In the genomic region with DNA sequence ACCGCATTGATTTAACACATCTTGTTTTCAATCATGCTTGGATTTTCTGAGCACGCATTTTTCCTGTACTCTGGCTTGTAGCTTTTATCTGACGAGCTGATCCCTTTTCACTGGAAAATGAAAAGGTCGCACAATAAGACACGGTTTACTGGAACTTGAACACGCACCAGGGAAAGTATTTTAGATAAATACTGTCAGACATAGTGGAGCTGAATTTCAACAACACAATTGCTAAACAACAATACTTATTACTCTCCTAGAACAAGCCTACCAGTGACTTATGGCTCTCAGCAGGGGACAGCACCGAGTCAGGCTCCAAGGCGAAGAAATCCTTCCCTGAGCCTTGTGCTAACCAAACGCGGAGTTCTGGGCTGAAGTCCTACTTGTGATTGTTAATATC, we compare ENCODE assay signal across 13 cellular contexts.
DNase-seq lines count a peak whose midpoint lies in the region; ATAC-seq and TF ChIP-seq lines count a peak whose summit lies in the region.
"Had no signal": no experiment of that assay in that cellular context is flagged by ENCODE, and none has a peak within 500 bp of the region (broad histone marks: within the 10 kb centered on the region; RNA-seq: fewer than 3 reads in every experiment).

No MANE protein-coding gene starts in this region.

- H3K27ac ChIP-seq in Panc1 (ENCODE audit: low read length) = no peak overlapping the region

- DNase-seq in ELF-1 (ENCODE audit: low read depth, low spot score) (peak; percentile 17), Panc1 (ENCODE audit: low read depth, low spot score) (no peak), fibroblast of the aortic adventitia (ENCODE audit: low read depth) (peak; percentile 58), retinal pigment epithelial cell (ENCODE audit: low read depth) (no peak), COR-L47 (lab: John Stamatoyannopoulos, UW) (no peak), amniotic stem cell (lab: John Stamatoyannopoulos, UW) (no peak)
- DNase-seq: activated naive CD4-positive, alpha-beta T cell; foreskin melanocyte; GF-D8; NCI-H1092; NCI-H446 treated with DMSO at 0.1 percent for 48 hours had no signal

- no TSS peak for BruUV-seq in Panc1 (replicated peaks; lab: Mats Ljungman, UMichigan)

- in situ Hi-C loops in Panc1 (cut with HindIII; ENCODE audit: low pct_unique_long_range_greater_than_20kb, low sequenced_read_pairs) = no loop called here

- H3K4me1 ChIP-seq in Panc1 (ENCODE audit: control insufficient read depth, insufficient read depth, low read length) = no peaks in the 10 kb centered on the region

- 0 out of 2 replicates have a peak, but pooled peaks cover 2% of the 10 kb centered on the region for H3K27me3 ChIP-seq in Panc1 (ENCODE audit: control insufficient read depth, insufficient read depth, low read length)

- POLR2A ChIA-PET in Panc1 (lab: Charles Lee) = no interaction called here

- no peak overlapping the region for H3K4me3 ChIP-seq in Panc1 (ENCODE audit: low read depth in 2 of 2, low read length in 2 of 2)
- no peak overlapping the region for H3K4me3 ChIP-seq in fibroblast of the aortic adventitia (ENCODE audit: low read depth, low read length)
- H3K4me3 ChIP-seq in retinal pigment epithelial cell (ENCODE audit: low read length) = no peak overlapping the region

- no peaks in the 10 kb centered on the region for H3K36me3 ChIP-seq in Panc1 (ENCODE audit: control insufficient read depth, insufficient read depth, low read length)

- CTCF ChIA-PET in Panc1 (lab: Charles Lee) = no interaction called here

- no peak for ATAC-seq in Panc1
- ATAC-seq in HG03175 (IDR thresholded peaks at IDR 0.05; ENCODE audit: unreplicated experiment) = no peak
- no peak for ATAC-seq in HG03457 (IDR thresholded peaks at IDR 0.05; ENCODE audit: unreplicated experiment)

- H3K9me3 ChIP-seq in Panc1 (ENCODE audit: control insufficient read depth, insufficient read depth, low read depth, low read length) = no peaks in the 10 kb centered on the region

- intact Hi-C loops in Panc1 (cut with micrococcal nuclease; ENCODE audit: unreplicated experiment) = no loop called here

- TF ChIP-seq CTCF in Panc1 (IDR thresholded peaks at IDR 0.05) (0 out of 2 replicates have a peak, but pooled peaks have one; percentile 8), fibroblast of the aortic adventitia (IDR thresholded peaks at IDR 0.05; ENCODE audit: insufficient read depth, low read length) (peak; percentile 65), retinal pigment epithelial cell (conservative IDR thresholded peaks at IDR 0.05; ENCODE audit: low read depth, low read length) (peak; percentile 35)

Comparison
In these comparisons a context has a peak if more than half of its experiments do, and no peak if none do; other contexts are left out.
1. DNase-seq: peak in ELF-1 (single experiment) and fibroblast of the aortic adventitia (single experiment); none in Panc1 (single experiment), retinal pigment epithelial cell (single experiment), COR-L47 (single experiment) and amniotic stem cell (single experiment).
2. CTCF ChIP-seq: peak in every context shown above with its lines; median percentile 65 in fibroblast of the aortic adventitia; 35 in retinal pigment epithelial cell; 8 in Panc1.